ENCODE assay signal across 20 cellular contexts in genomic region chr11:55503449-55503848, GRCh38. TPM values are rescaled to one million over a fixed set of nuclear protein-coding genes. Genes with fewer than 3 reads are reported as not detected.
DNase-seq lines count a peak whose midpoint lies in the region; ATAC-seq and TF ChIP-seq lines count a peak whose summit lies in the region.
"Had no signal": no experiment of that assay in that cellular context is flagged by ENCODE, and none has a peak within 500 bp of the region (broad histone marks: within the 10 kb centered on the region; RNA-seq: fewer than 3 reads in every experiment).

No MANE protein-coding gene starts in this region.

- H3K27me3 ChIP-seq in GM23338 (ENCODE audit: insufficient read depth) (no peaks in the 10 kb centered on the region), MM.1S (replicated peaks; ENCODE audit: insufficient read depth, low read length) (no peaks in the 10 kb centered on the region), Panc1 (ENCODE audit: control insufficient read depth, insufficient read depth, low read length) (no peaks in the 10 kb centered on the region)
- H3K27me3 ChIP-seq in CD4-positive, alpha-beta memory T cell (ENCODE audit: insufficient read depth, low read length): no peaks in the 10 kb centered on the region
- H3K27me3 ChIP-seq: BLaER1 treated with 17β-estradiol and CSF1 and Interleukin-3, amounts not matched to agents 10 nM and 100 nM; Peyer's patch had no signal

- H3K9me3 ChIP-seq in MM.1S (replicated peaks; ENCODE audit: insufficient read depth, low read length): no peaks in the 10 kb centered on the region
- no peaks in the 10 kb centered on the region for H3K9me3 ChIP-seq in Panc1 (ENCODE audit: control insufficient read depth, insufficient read depth, low read depth, low read length)
- no peaks in the 10 kb centered on the region for H3K9me3 ChIP-seq in CD4-positive, alpha-beta memory T cell (ENCODE audit: control insufficient read depth in 1 of 2, low read length in 2 of 2)

- peaks cover 31% of the 10 kb centered on the region for H3K36me3 Mint-ChIP-seq in GM23338 (ENCODE audit: low read depth)
- peaks cover 0 to 3% of the 10 kb centered on the region in 2 donors for H3K36me3 Mint-ChIP-seq in CD4-positive, alpha-beta memory T cell

- no peak overlapping the region for H3K4me3 Mint-ChIP-seq in GM23338
- no peak overlapping the region for H3K4me3 Mint-ChIP-seq in CD4-positive, alpha-beta memory T cell
- H3K4me3 Mint-ChIP-seq: T-helper 17 cell had no signal

- POLR2A ChIA-PET in Panc1 (lab: Charles Lee): no interaction called here
- POLR2A ChIA-PET in CD4-positive, alpha-beta memory T cell (lab: Charles Lee; ENCODE audit: partially characterized antibody): no interaction called here

- H3K9me3 Mint-ChIP-seq in GM23338: peaks cover 90% of the 10 kb centered on the region
- H3K9me3 Mint-ChIP-seq in CD4-positive, alpha-beta memory T cell: peaks cover 5 to 35% (median 28%) of the 10 kb centered on the region in 8 donors

- H3K4me2 ChIP-seq in GM23338 (no peak overlapping the region), MM.1S (ENCODE audit: low read depth, low read length) (no peak overlapping the region)
- H3K4me2 ChIP-seq: BLaER1 treated with 17β-estradiol and CSF1 and Interleukin-3, amounts not matched to agents 10 nM and 100 nM had no signal

- TF ChIP-seq CTCF in GM23338 (conservative IDR thresholded peaks at IDR 0.05; ENCODE audit: low read depth in 2 of 2): no peak
- TF ChIP-seq CTCF in MM.1S (IDR thresholded peaks at IDR 0.05; ENCODE audit: low read length): 0 out of 2 replicates have a peak, but pooled peaks have one; percentile 6
- peak; percentile 25 for TF ChIP-seq CTCF in Panc1 (IDR thresholded peaks at IDR 0.05)

- H2AFZ ChIP-seq in GM23338 (no peak overlapping the region), MM.1S (ENCODE audit: low read length) (no peak overlapping the region)

- H3K4me1 ChIP-seq in GM23338 (ENCODE audit: insufficient read depth): no peaks in the 10 kb centered on the region
- H3K4me1 ChIP-seq in MM.1S (ENCODE audit: low read length): no peaks in the 10 kb centered on the region
- H3K4me1 ChIP-seq in Panc1 (ENCODE audit: control insufficient read depth, insufficient read depth, low read length): no peaks in the 10 kb centered on the region
- no peaks in the 10 kb centered on the region for H3K4me1 ChIP-seq in CD4-positive, alpha-beta memory T cell (ENCODE audit: insufficient read depth, low read length)
- H3K4me1 ChIP-seq: BLaER1 treated with 17β-estradiol and CSF1 and Interleukin-3, amounts not matched to agents 10 nM and 100 nM; Peyer's patch had no signal

- DNase-seq in DMS 273 (lab: John Stamatoyannopoulos, UW; ENCODE audit: unreplicated experiment): peak; percentile 9
- DNase-seq in DMS 273 treated with DMSO at 0.1 percent for 48 hours (lab: John Stamatoyannopoulos, UW): no peak
- DNase-seq in GM23338 (ENCODE audit: low spot score): peak; percentile 1
- no peak for DNase-seq in MM.1S
- DNase-seq in Panc1 (ENCODE audit: low read depth, low spot score): no peak
- no peak for DNase-seq in CD4-positive, alpha-beta memory T cell
- DNase-seq in UCSD-AML1 (lab: John Stamatoyannopoulos, UW; ENCODE audit: unreplicated experiment): no peak
- no peak for DNase-seq in amniotic stem cell (lab: John Stamatoyannopoulos, UW)
- DNase-seq: 8988T, COR-L47, NCI-H1092, NCI-H1694, NCI-H510A, Peyer's patch, SHP77, T-helper 17 cell had no signal

- H3K27ac ChIP-seq in GM23338 (ENCODE audit: low read depth) (no peak overlapping the region), MM.1S (ENCODE audit: low read length) (no peak overlapping the region), Panc1 (ENCODE audit: low read length) (no peak overlapping the region)
- no peak overlapping the region for H3K27ac ChIP-seq in CD4-positive, alpha-beta memory T cell (ENCODE audit: low read depth, low read length)
- H3K27ac ChIP-seq: BLaER1 treated with 17β-estradiol and CSF1 and Interleukin-3, amounts not matched to agents 10 nM and 100 nM; Peyer's patch had no signal

- H4K20me1 ChIP-seq in GM23338 (replicated peaks; ENCODE audit: insufficient read depth): no peaks in the 10 kb centered on the region
- H4K20me1 ChIP-seq in MM.1S (ENCODE audit: insufficient read depth, low read length): no peaks in the 10 kb centered on the region
- H4K20me1 ChIP-seq: BLaER1 treated with 17β-estradiol and CSF1 and Interleukin-3, amounts not matched to agents 10 nM and 100 nM had no signal

- H3F3A ChIP-seq in GM23338 (replicated peaks; ENCODE audit: low read depth): no peaks in the 10 kb centered on the region
- no peaks in the 10 kb centered on the region for H3F3A ChIP-seq in MM.1S (ENCODE audit: insufficient read depth, low read length)

- peaks cover 6% of the 10 kb centered on the region for H3K27me3 Mint-ChIP-seq in GM23338 (ENCODE audit: insufficient read depth, low read depth, poor library complexity)
- H3K27me3 Mint-ChIP-seq in CD4-positive, alpha-beta memory T cell: no peaks in the 10 kb centered on the region
- H3K27me3 Mint-ChIP-seq: T-helper 17 cell had no signal

- H3K9me2 ChIP-seq in GM23338 (ENCODE audit: insufficient read depth) (no peaks in the 10 kb centered on the region), MM.1S (replicated peaks; ENCODE audit: insufficient read depth, low read length) (no peaks in the 10 kb centered on the region)

- H3K4me1 Mint-ChIP-seq in GM23338: no peaks in the 10 kb centered on the region
- H3K4me1 Mint-ChIP-seq in CD4-positive, alpha-beta memory T cell: no peaks in the 10 kb centered on the region
- H3K4me1 Mint-ChIP-seq: T-helper 17 cell had no signal

- H3K79me2 ChIP-seq in GM23338 (replicated peaks; ENCODE audit: insufficient read depth): no peaks in the 10 kb centered on the region
- no peaks in the 10 kb centered on the region for H3K79me2 ChIP-seq in MM.1S (ENCODE audit: low read length)

- H3K36me3 ChIP-seq in GM23338 (ENCODE audit: insufficient read depth) (peaks cover 3% of the 10 kb centered on the region; the same call in 1 of the 2 replicates), MM.1S (replicated peaks; ENCODE audit: insufficient read depth, low read length) (no peaks in the 10 kb centered on the region), Panc1 (ENCODE audit: control insufficient read depth, insufficient read depth, low read length) (no peaks in the 10 kb centered on the region)
- H3K36me3 ChIP-seq in CD4-positive, alpha-beta memory T cell (ENCODE audit: insufficient read depth, low read length): no peaks in the 10 kb centered on the region
- H3K36me3 ChIP-seq: BLaER1 treated with 17β-estradiol and CSF1 and Interleukin-3, amounts not matched to agents 10 nM and 100 nM; Peyer's patch had no signal

- BruUV-seq in Panc1 (replicated peaks; lab: Mats Ljungman, UMichigan): no TSS peak

- H3K4me3 ChIP-seq in GM23338 (no peak overlapping the region), MM.1S (ENCODE audit: low read length) (no peak overlapping the region), Panc1 (ENCODE audit: low read depth in 2 of 2, low read length in 2 of 2) (no peak overlapping the region)
- no peak overlapping the region for H3K4me3 ChIP-seq in CD4-positive, alpha-beta memory T cell (ENCODE audit: low read length in 2 of 2)
- H3K4me3 ChIP-seq: BLaER1 treated with 17β-estradiol and CSF1 and Interleukin-3, amounts not matched to agents 10 nM and 100 nM; Peyer's patch had no signal

- intact Hi-C loops in Panc1 (cut with micrococcal nuclease; ENCODE audit: unreplicated experiment): loop anchor here (10.0 kb wide), 1 partner anchor 131 kb away; the partner anchor contains the start of gene OR4P4
- intact Hi-C loops in CD4-positive, alpha-beta memory T cell (cut with micrococcal nuclease): no loop called here

- CTCF ChIA-PET in Panc1 (lab: Charles Lee): no interaction called here
- CTCF ChIA-PET in CD4-positive, alpha-beta memory T cell (lab: Charles Lee; ENCODE audit: partially characterized antibody): no interaction called here

- H3K9ac ChIP-seq in MM.1S (ENCODE audit: low read length): no peak overlapping the region
- H3K9ac ChIP-seq: BLaER1 treated with 17β-estradiol and CSF1 and Interleukin-3, amounts not matched to agents 10 nM and 100 nM had no signal

- ATAC-seq in GM23338 (no peak), Panc1 (no peak)
- ATAC-seq: T-helper 17 cell had no signal

- H3K27ac Mint-ChIP-seq in GM23338: no peak overlapping the region
- H3K27ac Mint-ChIP-seq in CD4-positive, alpha-beta memory T cell: no peak overlapping the region
- H3K27ac Mint-ChIP-seq: T-helper 17 cell had no signal

- in situ Hi-C loops in Panc1 (cut with HindIII; ENCODE audit: low pct_unique_long_range_greater_than_20kb, low sequenced_read_pairs): no loop called here

TF ChIP-seq in GM23338, 12 proteins besides CTCF, POLR2A, EP300 and RAD21 (continues in another document):
- TF ChIP-seq EZH2 (IDR thresholded peaks at IDR 0.05; ENCODE audit: low read depth, unreplicated experiment): no peak
- TF ChIP-seq ZNF331 (CRISPR knock-in tag; IDR thresholded peaks at IDR 0.05; ENCODE audit: low read depth): no peak
- no peak for TF ChIP-seq JUNB (IDR thresholded peaks at IDR 0.05; ENCODE audit: unreplicated experiment)
- no peak for TF ChIP-seq POLR2AphosphoS5 (IDR thresholded peaks at IDR 0.05; ENCODE audit: low read depth)

RNA-seq across cellular contexts. Expression of gene OR4C15, which starts 50.8 kb away (rescaled TPM):
- not detected in 2 replicates for total RNA-seq in GM23338 (2014; rRNA removed; shearing (Covaris generic))
- polyA plus RNA-seq in GM23338 (2016; fragmentation: Nextera tagmentation; extraction: Ambion mirVana): not detected in 2 replicates
- total RNA-seq in Panc1 (2021; ENCODE audit: unreplicated experiment): not detected
- polyA plus RNA-seq in Panc1 (2012; ENCODE audit: insufficient read length): not detected
- not detected for total RNA-seq in CD4-positive, alpha-beta memory T cell
- polyA plus RNA-seq in CD4-positive, alpha-beta memory T cell: not detected
- total RNA-seq: Daoy, H1, LHCN-M2, Peyer's patch, T-helper 17 cell had no signal
- polyA plus RNA-seq: H1 had no signal

Comparison
In these comparisons a context has a peak if more than half of its experiments do, and no peak if none do; other contexts are left out.
1. DNase-seq: peak in DMS 273 (single experiment) and GM23338 (single experiment); none in DMS 273 treated with DMSO at 0.1 percent for 48 hours (single experiment), MM.1S (single experiment), Panc1 (single experiment), CD4-positive, alpha-beta memory T cell (0 of 5), UCSD-AML1 (single experiment) and amniotic stem cell (single experiment).
2. CTCF ChIP-seq: peak in MM.1S (single experiment) and Panc1 (single experiment); none in GM23338 (0 of 2).